13 cellular contexts compared by ENCODE assay signal in the genomic region with DNA sequence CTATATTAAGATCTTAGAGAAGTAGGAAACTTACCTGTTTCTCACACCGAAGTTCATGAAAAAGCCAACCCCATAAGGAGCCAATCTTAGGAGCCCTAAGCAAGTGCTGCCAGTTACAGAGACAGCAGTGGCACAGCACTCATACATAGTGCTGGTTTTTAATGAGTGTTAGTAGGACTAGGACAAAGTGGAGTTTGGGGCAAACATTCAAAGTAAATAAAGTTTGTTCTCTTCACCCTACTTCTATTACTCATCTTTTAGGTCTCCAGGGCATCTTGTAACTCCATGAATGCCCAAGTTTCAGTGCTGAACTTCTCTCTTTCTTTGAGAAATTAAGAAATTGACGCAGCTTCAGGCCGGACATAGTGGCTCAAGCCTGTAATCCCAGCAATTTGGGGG.
"Had no signal": no experiment of that assay in that cellular context is flagged by ENCODE, and none has a peak within 500 bp of the region (broad histone marks: within the 10 kb centered on the region; RNA-seq: fewer than 3 reads in every experiment).

No MANE protein-coding gene starts in this region.

- H3K9me3 ChIP-seq: gastroesophageal sphincter, lower lobe of right lung, right lobe of liver, uterus had no signal

- ATAC-seq: lower lobe of right lung, right lobe of liver had no signal

- H3K4me3 ChIP-seq: gastroesophageal sphincter, lower lobe of right lung, right lobe of liver, uterus had no signal

- DNase-seq: activated CD4-positive, alpha-beta T cell treated with anti-CD3 and anti-CD28 coated beads, Interleukin-2, amount 50 U/mL, for 1 hour; activated naive CD4-positive, alpha-beta T cell treated with anti-CD3 and anti-CD28 coated beads, Interleukin-2, amount 50 U/mL, for 16 hours; activated T-cell treated with anti-CD3 and anti-CD28 coated beads, Interleukin-2, amount 50 U/mL, for 1 hour; amygdala; cortex of kidney; effector CD4-positive, alpha-beta T cell; left cardiac atrium; lower lobe of right lung; midbrain; right lobe of liver; stimulated activated CD4-positive, alpha-beta T cell treated with anti-CD3 and anti-CD28 coated beads, Interleukin-1b, Interleukin-23, amount 100 ng/mL, for 48 hours; uterus had no signal

- H3K27me3 ChIP-seq: gastroesophageal sphincter, right lobe of liver, uterus had no signal

- H3K36me3 ChIP-seq: gastroesophageal sphincter, lower lobe of right lung, right lobe of liver, uterus had no signal

- H3K27ac ChIP-seq: lower lobe of right lung, right lobe of liver, uterus had no signal

- H3K4me1 ChIP-seq: gastroesophageal sphincter, lower lobe of right lung, right lobe of liver, uterus had no signal
